1 cellular context compared by ENCODE assay signal in the genomic region with DNA sequence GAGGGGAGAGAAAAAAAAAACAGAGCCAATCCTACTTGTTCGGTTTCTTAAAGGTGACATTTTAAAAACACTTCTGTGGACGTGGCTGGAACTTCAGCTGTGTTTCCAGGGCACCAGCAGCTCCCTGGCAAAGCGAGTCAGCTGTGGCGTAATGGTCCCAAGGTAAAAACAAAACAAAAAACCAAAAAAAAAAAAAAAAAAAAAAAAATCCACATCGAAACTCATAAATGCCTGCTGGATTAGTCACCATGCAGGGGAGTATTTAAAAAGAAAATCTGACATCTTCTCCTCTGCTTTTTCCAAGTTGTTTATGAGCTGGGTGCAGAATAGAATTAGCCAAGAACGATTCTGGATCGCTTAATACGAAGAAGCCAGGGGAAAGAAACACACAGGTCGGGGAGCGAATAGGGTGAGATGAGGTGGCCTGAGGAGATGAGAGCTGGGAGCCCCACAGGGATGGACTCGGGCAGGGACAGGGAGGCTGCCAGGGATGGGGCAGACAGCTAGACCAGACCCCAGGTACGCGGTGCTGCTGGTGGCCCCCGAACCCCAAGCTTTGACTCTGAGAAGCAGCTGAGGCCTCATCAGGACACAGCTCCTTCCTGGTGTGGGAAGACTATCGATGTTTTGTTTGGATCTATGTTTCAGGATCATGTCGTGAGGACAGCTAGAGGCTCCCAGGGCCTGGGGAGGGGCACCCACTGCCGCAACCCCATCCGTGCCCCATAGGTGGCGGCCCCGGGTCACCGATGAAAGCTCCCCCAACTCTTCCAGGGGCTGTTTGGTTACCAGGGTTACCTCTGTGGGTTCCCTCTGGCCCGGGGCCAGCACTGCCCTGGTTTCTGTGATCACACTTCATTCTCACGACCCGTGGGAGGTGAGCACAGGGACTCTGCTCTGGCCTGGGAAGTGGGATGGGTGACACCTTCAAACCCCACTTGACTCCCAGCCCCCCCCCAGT.
TF ChIP-seq lines count a peak whose summit lies in the region.

No MANE protein-coding gene starts in this region.

TF ChIP-seq in endothelial cell of umbilical vein, 7 proteins besides CTCF, POLR2A, EP300 and RAD21:
- TF ChIP-seq POLR2AphosphoS5 (IDR thresholded peaks at IDR 0.05; ENCODE audit: insufficient read depth, low read depth, low read length) (no peak), GATA2 (IDR thresholded peaks at IDR 0.05; ENCODE audit: insufficient read depth, insufficient read length, low read depth, low read length) (no peak), EZH2 (IDR thresholded peaks at IDR 0.05; ENCODE audit: borderline replicate concordance, low read depth, low read length, severe bottlenecking) (no peak), FOS (IDR thresholded peaks at IDR 0.05; ENCODE audit: borderline replicate concordance, insufficient read depth, low read length) (peak; percentile 70), JUN (IDR thresholded peaks at IDR 0.05; ENCODE audit: borderline replicate concordance, insufficient read depth, insufficient read length, low read depth) (peak; percentile 41), MYC (IDR thresholded peaks at IDR 0.05; ENCODE audit: low read depth, low read length) (no peak)
- TF ChIP-seq, protein P1, sequence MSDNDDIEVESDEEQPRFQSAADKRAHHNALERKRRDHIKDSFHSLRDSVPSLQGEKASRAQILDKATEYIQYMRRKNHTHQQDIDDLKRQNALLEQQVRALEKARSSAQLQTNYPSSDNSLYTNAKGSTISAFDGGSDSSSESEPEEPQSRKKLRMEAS (IDR thresholded peaks at IDR 0.05; ENCODE audit: insufficient read depth, insufficient read length), result no peak
TF ChIP-seq in endothelial cell of umbilical vein: peak in this region for 2.
